In the genomic region with DNA sequence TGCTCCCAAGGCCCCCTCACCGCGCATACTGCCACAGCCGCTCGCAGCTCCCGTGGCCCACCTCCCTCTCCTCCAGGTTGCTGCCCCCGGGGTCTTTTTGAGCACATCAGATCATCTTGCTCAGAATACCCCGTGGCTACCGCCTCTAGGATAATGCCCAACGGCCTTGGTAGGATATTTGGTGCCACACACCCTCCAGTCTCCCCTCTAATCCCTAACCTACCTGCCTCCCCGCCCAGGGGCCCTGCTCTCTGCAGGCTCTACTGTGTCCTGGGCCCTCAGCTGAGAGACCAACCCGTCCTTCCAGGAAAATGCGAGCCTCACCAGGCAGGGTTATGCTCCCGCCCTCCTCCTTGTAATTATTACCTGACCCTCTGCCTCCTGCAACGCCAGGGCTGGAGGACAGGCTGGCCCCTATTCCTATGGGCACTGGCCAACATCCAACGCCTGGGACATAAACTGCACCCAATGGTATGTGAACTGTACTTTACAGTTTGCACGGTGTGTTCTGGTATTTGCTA, we compare ENCODE assay signal across 8 cellular contexts. TPM values are rescaled to one million over a fixed set of nuclear protein-coding genes. Genes with fewer than 3 reads are reported as not detected.
A peak's percentile ranks its signal among the peaks of the same experiment; 100 is the strongest.
DNase-seq lines count a peak whose midpoint lies in the region; TF ChIP-seq lines count a peak whose summit lies in the region.

No MANE protein-coding gene starts in this region.

- H3K9ac ChIP-seq in OCI-LY3 (ENCODE audit: low read length): peak overlapping the region; percentile 57
- H3K9ac ChIP-seq in endocrine pancreas (ENCODE audit: control insufficient read depth, insufficient read depth, low read length): peak overlapping the region; percentile 69

- H3K27ac ChIP-seq in CD8-positive, alpha-beta memory T cell (ENCODE audit: low read depth, low read length): no peak overlapping the region
- H3K27ac ChIP-seq in OCI-LY3 (ENCODE audit: low read length): no peak overlapping the region

- CTCF ChIA-PET in CD8-positive, alpha-beta memory T cell (lab: Charles Lee): no interaction called here

- peaks cover 0 to 3% (median 0%) of the 10 kb centered on the region in 5 donors for H3K9me3 Mint-ChIP-seq in CD8-positive, alpha-beta memory T cell
- no peaks in the 10 kb centered on the region for H3K9me3 Mint-ChIP-seq in osteocyte (ENCODE audit: unreplicated experiment)

- H3K4me3 ChIP-seq in CD8-positive, alpha-beta memory T cell (ENCODE audit: low read length): no peak overlapping the region
- H3K4me3 ChIP-seq in OCI-LY3 (ENCODE audit: low read length) (peak overlapping the region; percentile 77), endocrine pancreas (ENCODE audit: control insufficient read depth, insufficient read depth, low read length) (no peak overlapping the region)

- POLR2A ChIA-PET in CD8-positive, alpha-beta memory T cell (lab: Charles Lee): no interaction called here

- peaks cover 20% of the 10 kb centered on the region for H4K20me1 ChIP-seq in OCI-LY3 (ENCODE audit: insufficient read depth, low read length)

- no peaks in the 10 kb centered on the region for H3K36me3 ChIP-seq in CD8-positive, alpha-beta memory T cell (ENCODE audit: insufficient read depth, low read length)
- H3K36me3 ChIP-seq in OCI-LY3 (replicated peaks; ENCODE audit: low read depth, low read length): peaks cover 6% of the 10 kb centered on the region
- H3K36me3 ChIP-seq in endocrine pancreas (ENCODE audit: control insufficient read depth, insufficient read depth, low read length): no peaks in the 10 kb centered on the region

- peak overlapping the region; percentile 82 to 92 (median 90) for H3K4me3 Mint-ChIP-seq in CD8-positive, alpha-beta memory T cell
- H3K4me3 Mint-ChIP-seq in osteocyte (ENCODE audit: unreplicated experiment): peak overlapping the region; percentile 82

- H3K27ac Mint-ChIP-seq in CD8-positive, alpha-beta memory T cell: no peak overlapping the region
- H3K27ac Mint-ChIP-seq in osteocyte (ENCODE audit: unreplicated experiment): peak overlapping the region; percentile 94

- H3K79me2 ChIP-seq in OCI-LY3 (ENCODE audit: low read length): peaks cover 29% of the 10 kb centered on the region

- H3K36me3 Mint-ChIP-seq in CD8-positive, alpha-beta memory T cell: peaks cover 0 to 3% (median 3%) of the 10 kb centered on the region in 3 donors
- H3K36me3 Mint-ChIP-seq in osteocyte (ENCODE audit: unreplicated experiment): no peaks in the 10 kb centered on the region

- H3K27me3 Mint-ChIP-seq in CD8-positive, alpha-beta memory T cell: peaks cover 30 to 69% of the 10 kb centered on the region in 2 donors
- no peaks in the 10 kb centered on the region for H3K27me3 Mint-ChIP-seq in osteocyte (ENCODE audit: unreplicated experiment)

- peaks cover 14 to 27% (median 19%) of the 10 kb centered on the region in 3 donors for H3K4me1 Mint-ChIP-seq in CD8-positive, alpha-beta memory T cell
- H3K4me1 Mint-ChIP-seq in osteocyte (ENCODE audit: unreplicated experiment): peaks cover 41% of the 10 kb centered on the region

- no peak for TF ChIP-seq CTCF in OCI-LY3 (IDR thresholded peaks at IDR 0.05; ENCODE audit: low read depth, low read length)
- TF ChIP-seq CTCF in osteocyte (IDR thresholded peaks at IDR 0.05): no peak

- peaks cover 19% of the 10 kb centered on the region for H3K4me1 ChIP-seq in CD8-positive, alpha-beta memory T cell (ENCODE audit: insufficient read depth, low read length)
- peaks cover 19% of the 10 kb centered on the region for H3K4me1 ChIP-seq in OCI-LY3 (ENCODE audit: low read length)
- H3K4me1 ChIP-seq in endocrine pancreas (ENCODE audit: control insufficient read depth, insufficient read depth, low read length): no peaks in the 10 kb centered on the region

- no peaks in the 10 kb centered on the region for H3K9me3 ChIP-seq in CD8-positive, alpha-beta memory T cell (ENCODE audit: low read length)
- no peaks in the 10 kb centered on the region for H3K9me3 ChIP-seq in OCI-LY3 (ENCODE audit: insufficient read depth, low read length)
- H3K9me3 ChIP-seq in endocrine pancreas (ENCODE audit: control insufficient read depth, low read length): no peaks in the 10 kb centered on the region

- H3K4me2 ChIP-seq in OCI-LY3 (ENCODE audit: low read length): peak overlapping the region; percentile 90

- H3K27me3 ChIP-seq in CD8-positive, alpha-beta memory T cell (ENCODE audit: insufficient read depth, low read length, poor library complexity, severe bottlenecking): peaks cover 33% of the 10 kb centered on the region
- no peaks in the 10 kb centered on the region for H3K27me3 ChIP-seq in OCI-LY3 (ENCODE audit: low read depth, low read length)
- H3K27me3 ChIP-seq in endocrine pancreas (ENCODE audit: control insufficient read depth, insufficient read depth, low read length): no peaks in the 10 kb centered on the region

- 0 out of 2 replicates have a peak overlapping the region, but pooled peaks have one; percentile 43 for H2AFZ ChIP-seq in OCI-LY3 (ENCODE audit: low read depth, low read length)

- no peak for DNase-seq in CD8-positive, alpha-beta memory T cell
- peak; percentile 75 for DNase-seq in osteocyte (ENCODE audit: extremely low spot score, unreplicated experiment)
- DNase-seq in NCI-H2227 (lab: John Stamatoyannopoulos, UW; ENCODE audit: unreplicated experiment): no peak
- no peak for DNase-seq in OCI-M2 (lab: John Stamatoyannopoulos, UW; ENCODE audit: unreplicated experiment)
- DNase-seq in occipital lobe (lab: John Stamatoyannopoulos, UW): no peak
- DNase-seq in activated CD4-positive, alpha-beta T cell treated with anti-CD3 and anti-CD28 coated beads for 48 hours: no peak

RNA-seq across cellular contexts. Expression of a gene that starts 1.5 kb away (rescaled TPM):
- total RNA-seq in CD8-positive, alpha-beta memory T cell: 1 to 10 TPM; 1.0 to 1.1 TPM
- not detected for polyA plus RNA-seq in CD8-positive, alpha-beta memory T cell
- total RNA-seq in osteocyte: 56.9 and 58.4 TPM in 2 replicates
- total RNA-seq in occipital lobe: 24.6 TPM

Comparison
In these comparisons a context has a peak if more than half of its experiments do, and no peak if none do; other contexts are left out.
1. RNA of a gene that starts 1.5 kb away (total RNA-seq): 56.9 to 58.4 TPM in osteocyte and 24.6 TPM in occipital lobe (single experiment); 1.0 to 1.1 TPM in CD8-positive, alpha-beta memory T cell; every median in the first group is over 10 times any median in the second.